ENCODE assay signal across 13 cellular contexts in the genomic region with DNA sequence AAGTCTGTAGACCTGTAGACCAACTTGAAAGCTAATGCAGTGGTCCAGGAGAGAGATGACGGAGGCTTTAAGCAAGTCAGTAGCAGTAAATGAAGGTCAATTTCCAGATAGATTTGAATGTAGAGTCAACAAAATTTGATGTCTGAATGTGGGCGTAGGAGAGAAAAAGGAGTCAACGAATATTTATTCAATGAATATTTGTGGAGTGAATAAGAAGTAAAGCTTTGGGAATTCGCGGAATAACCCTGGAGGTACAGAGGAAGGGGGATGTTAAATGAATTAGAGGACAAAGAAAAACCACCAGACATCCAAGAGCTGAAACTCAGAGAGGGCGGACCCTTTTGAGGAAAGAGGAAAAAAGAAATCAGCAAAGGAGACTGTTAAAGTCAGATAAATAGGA. TPM values are rescaled to one million over a fixed set of nuclear protein-coding genes. Genes with fewer than 3 reads are reported as not detected.
DNase-seq lines count a peak whose midpoint lies in the region; ATAC-seq and TF ChIP-seq lines count a peak whose summit lies in the region.
"Had no signal": no experiment of that assay in that cellular context is flagged by ENCODE, and none has a peak within 500 bp of the region (broad histone marks: within the 10 kb centered on the region; RNA-seq: fewer than 3 reads in every experiment).

No MANE protein-coding gene starts in this region.

- intact Hi-C loops in esophagus muscularis mucosa (cut with DNase I): no loop called here

- in situ Hi-C loops in Caki2 (cut with HindIII; ENCODE audit: low pct_unique_long_range_greater_than_20kb, low sequenced_read_pairs): no loop called here

- H3K4me1 Mint-ChIP-seq in osteocyte (ENCODE audit: unreplicated experiment): peaks cover 61% of the 10 kb centered on the region
- H3K4me1 Mint-ChIP-seq in activated CD4-positive, alpha-beta T cell treated with anti-CD3 and anti-CD28 coated beads, Interleukin-2, amount 10 ng/mL, durations not matched to agents 7 days and 5 days: peaks cover 9% of the 10 kb centered on the region

- no peaks in the 10 kb centered on the region for H3K27me3 Mint-ChIP-seq in osteocyte (ENCODE audit: unreplicated experiment)
- peaks cover 42% of the 10 kb centered on the region for H3K27me3 Mint-ChIP-seq in activated CD4-positive, alpha-beta T cell treated with anti-CD3 and anti-CD28 coated beads, Interleukin-2, amount 10 ng/mL, durations not matched to agents 7 days and 5 days

- TF ChIP-seq EP300 in esophagus muscularis mucosa (IDR thresholded peaks at IDR 0.05): no peak

- no peak for TF ChIP-seq POLR2A in esophagus muscularis mucosa (IDR thresholded peaks at IDR 0.05; ENCODE audit: low read depth)

- no peaks in the 10 kb centered on the region for H3K36me3 ChIP-seq in esophagus muscularis mucosa
- H3K36me3 ChIP-seq: neural progenitor cell had no signal

- TF ChIP-seq CTCF in esophagus muscularis mucosa (IDR thresholded peaks at IDR 0.05) (no peak), osteocyte (IDR thresholded peaks at IDR 0.05) (no peak)

- H3K9me3 ChIP-seq in esophagus muscularis mucosa: no peaks in the 10 kb centered on the region

- H3K4me3 ChIP-seq in esophagus muscularis mucosa: no peak overlapping the region
- H3K4me3 ChIP-seq: neural progenitor cell had no signal

- no peaks in the 10 kb centered on the region for H3K36me3 Mint-ChIP-seq in osteocyte (ENCODE audit: unreplicated experiment)
- no peaks in the 10 kb centered on the region for H3K36me3 Mint-ChIP-seq in activated CD4-positive, alpha-beta T cell treated with anti-CD3 and anti-CD28 coated beads, Interleukin-2, amount 10 ng/mL, durations not matched to agents 7 days and 5 days (ENCODE audit: low read depth)
- H3K36me3 Mint-ChIP-seq: neural progenitor cell had no signal

- ATAC-seq in HG02973 (IDR thresholded peaks at IDR 0.05; ENCODE audit: unreplicated experiment): no peak

- DNase-seq in Caki2 (ENCODE audit: low read depth) (peak; percentile 77), RPMI7951 (ENCODE audit: low read depth) (peak; percentile 85), esophagus muscularis mucosa (ENCODE audit: extremely low spot score) (no peak), osteocyte (ENCODE audit: extremely low spot score, unreplicated experiment) (no peak), islet precursor cell (no peak), NCI-H1694 treated with DMSO at 0.1 percent for 48 hours (lab: John Stamatoyannopoulos, UW) (no peak)
- DNase-seq in activated CD4-positive, alpha-beta T cell treated with anti-CD3 and anti-CD28 coated beads, Interleukin-2, amount 10 ng/mL, durations not matched to agents 7 days and 5 days: no peak
- DNase-seq: activated CD4-positive, alpha-beta T cell treated with anti-CD3 and anti-CD28 coated beads, Interleukin-2, amount 50 U/mL, for 1 hour; foreskin melanocyte; Karpas-422; T-helper 1 cell had no signal

- peaks cover 13 to 56% (median 54%) of the 10 kb centered on the region in 4 donors for H3K4me1 ChIP-seq in esophagus muscularis mucosa
- H3K4me1 ChIP-seq: neural progenitor cell had no signal

- POLR2A ChIA-PET in activated CD4-positive, alpha-beta T cell treated with anti-CD3 and anti-CD28 coated beads, Interleukin-2, amount 10 ng/mL, durations not matched to agents 7 days and 5 days (lab: Charles Lee): no interaction called here

- peak overlapping the region; percentile 44 for H3K4me3 Mint-ChIP-seq in osteocyte (ENCODE audit: unreplicated experiment)
- no peak overlapping the region for H3K4me3 Mint-ChIP-seq in activated CD4-positive, alpha-beta T cell treated with anti-CD3 and anti-CD28 coated beads, Interleukin-2, amount 10 ng/mL, durations not matched to agents 7 days and 5 days
- H3K4me3 Mint-ChIP-seq: neural progenitor cell had no signal

- peak overlapping the region; percentile 92 for H3K27ac Mint-ChIP-seq in osteocyte (ENCODE audit: unreplicated experiment)
- no peak overlapping the region for H3K27ac Mint-ChIP-seq in activated CD4-positive, alpha-beta T cell treated with anti-CD3 and anti-CD28 coated beads, Interleukin-2, amount 10 ng/mL, durations not matched to agents 7 days and 5 days
- H3K27ac Mint-ChIP-seq: neural progenitor cell had no signal

- 55% methylated on average over 6 of the region's 6 CpGs for WGBS in esophagus muscularis mucosa

- H3K27me3 ChIP-seq in esophagus muscularis mucosa: no peaks in the 10 kb centered on the region

- peaks cover 6% of the 10 kb centered on the region for H3K9me3 Mint-ChIP-seq in osteocyte (ENCODE audit: unreplicated experiment)
- H3K9me3 Mint-ChIP-seq in activated CD4-positive, alpha-beta T cell treated with anti-CD3 and anti-CD28 coated beads, Interleukin-2, amount 10 ng/mL, durations not matched to agents 7 days and 5 days: no peaks in the 10 kb centered on the region
- H3K9me3 Mint-ChIP-seq: neural progenitor cell had no signal

- CTCF ChIA-PET in activated CD4-positive, alpha-beta T cell treated with anti-CD3 and anti-CD28 coated beads, Interleukin-2, amount 10 ng/mL, durations not matched to agents 7 days and 5 days (lab: Charles Lee): no interaction called here

- peak overlapping the region; percentile 64 to 97 (median 76) for H3K27ac ChIP-seq in esophagus muscularis mucosa (replicated peaks in 1 of 4)
- H3K27ac ChIP-seq: neural progenitor cell had no signal

RNA-seq across cellular contexts. Expression of a gene that starts 4.4 kb away (rescaled TPM):
- total RNA-seq in Caki2 (2014; rRNA removed; shearing (Covaris generic); ENCODE audit: low replicate concordance): 119 and 120 TPM in 2 replicates
- 171 and 221 TPM in 2 replicates for total RNA-seq in RPMI7951 (2014; rRNA removed; shearing (Covaris generic))
- 10 to 100 TPM; 48.2 to 84.7 (median 54.9) TPM for total RNA-seq in esophagus muscularis mucosa
- total RNA-seq in osteocyte: 96.1 and 97.1 TPM in 2 replicates
- total RNA-seq in activated CD4-positive, alpha-beta T cell treated with anti-CD3 and anti-CD28 coated beads, Interleukin-2, amount 10 ng/mL, durations not matched to agents 7 days and 5 days: under 1 TPM in 1 of 2 experiments, not detected in 1; 0.10 TPM

Comparison
In these comparisons a context has a peak if more than half of its experiments do, and no peak if none do; other contexts are left out.
1. DNase-seq: peak in Caki2 (single experiment) and RPMI7951 (single experiment); none in esophagus muscularis mucosa (single experiment), osteocyte (single experiment), activated CD4-positive, alpha-beta T cell treated with anti-CD3 and anti-CD28 coated beads, Interleukin-2, amount 10 ng/mL, durations not matched to agents 7 days and 5 days (single experiment), islet precursor cell (single experiment) and NCI-H1694 treated with DMSO at 0.1 percent for 48 hours (single experiment).
2. RNA of a gene that starts 4.4 kb away (total RNA-seq): 171 to 221 TPM in RPMI7951, 119 to 120 TPM in Caki2, 96.1 to 97.1 TPM in osteocyte and 48.2 to 84.7 TPM in esophagus muscularis mucosa; 0.10 TPM in activated CD4-positive, alpha-beta T cell treated with anti-CD3 and anti-CD28 coated beads, Interleukin-2, amount 10 ng/mL, durations not matched to agents 7 days and 5 days; every median in the first group is over 10 times any median in the second.